In genomic region chr22:26796785-26797184, GRCh38 we compare ENCODE assay signal across 20 cellular contexts.
"Had no signal": no experiment of that assay in that cellular context is flagged by ENCODE, and none has a peak within 500 bp of the region (broad histone marks: within the 10 kb centered on the region; RNA-seq: fewer than 3 reads in every experiment).

No MANE protein-coding gene starts in this region.

- H3K4me1 ChIP-seq: foreskin keratinocyte, gastroesophageal sphincter, heart right ventricle, left lung, lower lobe of right lung had no signal

- H3K4me3 ChIP-seq: coronary artery, dorsolateral prefrontal cortex, esophagus muscularis mucosa, gastroesophageal sphincter, heart right ventricle, left lung, lower lobe of right lung had no signal

- DNase-seq: dermis blood vessel endothelial cell; dorsolateral prefrontal cortex; effector CD4-positive, alpha-beta T cell; effector memory CD4-positive, alpha-beta T cell; erythroblast; foreskin keratinocyte; glutamatergic neuron; head of caudate nucleus; heart right ventricle; hippocampal formation; left cardiac atrium; left ventricle myocardium superior; lower lobe of right lung; mesendoderm; midbrain had no signal

- ATAC-seq: gastroesophageal sphincter, left cardiac atrium, left lung, left ventricle myocardium superior had no signal

- H3K27me3 ChIP-seq: dorsolateral prefrontal cortex, esophagus muscularis mucosa, foreskin keratinocyte, gastroesophageal sphincter, heart right ventricle, left lung had no signal

- H3K36me3 ChIP-seq: lower lobe of right lung had no signal

- H3K9me3 ChIP-seq: esophagus muscularis mucosa, gastroesophageal sphincter, heart right ventricle, left lung, lower lobe of right lung had no signal

- H3K27ac ChIP-seq: coronary artery, dorsolateral prefrontal cortex, epithelial cell of prostate, esophagus muscularis mucosa, foreskin keratinocyte, gastroesophageal sphincter, heart right ventricle, left lung, lower lobe of right lung had no signal
